ENCODE assay signal across 20 cellular contexts in the genomic region with DNA sequence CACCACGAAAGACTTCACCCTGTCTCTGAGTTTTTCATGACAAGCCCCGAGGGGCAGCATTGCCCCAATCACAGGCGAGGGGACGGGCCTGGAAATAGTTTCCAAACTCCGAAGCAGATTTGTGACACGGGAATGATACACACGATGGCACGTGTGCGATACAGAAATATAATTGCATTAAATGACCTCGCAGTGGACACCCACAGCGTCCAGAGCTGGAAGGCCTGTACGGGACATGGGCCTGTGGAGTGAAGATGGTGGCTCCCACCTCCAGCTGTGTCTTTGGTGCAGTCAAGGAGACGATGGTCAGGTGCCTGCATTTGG. TPM values are rescaled to one million over a fixed set of nuclear protein-coding genes. Genes with fewer than 3 reads are reported as not detected.
DNase-seq lines count a peak whose midpoint lies in the region; ATAC-seq and TF ChIP-seq lines count a peak whose summit lies in the region.
"Had no signal": no experiment of that assay in that cellular context is flagged by ENCODE, and none has a peak within 500 bp of the region (broad histone marks: within the 10 kb centered on the region; RNA-seq: fewer than 3 reads in every experiment).

No MANE protein-coding gene starts in this region.

- H2BK15ac ChIP-seq in neuronal stem cell (ENCODE audit: low read length), result no peak overlapping the region

- no peak overlapping the region for H4K8ac ChIP-seq in neuronal stem cell (ENCODE audit: low read depth, low read length)

- H3K9me3 ChIP-seq in ascending aorta, result no peaks in the 10 kb centered on the region
- H3K9me3 ChIP-seq in neuronal stem cell (replicated peaks in 1 of 2; ENCODE audit: control insufficient read depth in 2 of 2, insufficient read depth in 1 of 2, low read depth in 1 of 2, low read length in 2 of 2), result no peaks in the 10 kb centered on the region
- no peaks in the 10 kb centered on the region for H3K9me3 ChIP-seq in mucosa of descending colon
- H3K9me3 ChIP-seq: BE2C, MG63, SJSA1 had no signal

- H3K4me3 ChIP-seq in ascending aorta (no peak overlapping the region), neuronal stem cell (ENCODE audit: low read length in 2 of 2) (no peak overlapping the region), mucosa of descending colon (no peak overlapping the region)
- H3K4me3 ChIP-seq: MG63, SJSA1 had no signal

- H4K91ac ChIP-seq in neuronal stem cell (ENCODE audit: low read depth, low read length, poor library complexity), result no peak overlapping the region

- H3K79me1 ChIP-seq in neuronal stem cell (ENCODE audit: low read depth, low read length), result no peaks in the 10 kb centered on the region

- TF ChIP-seq CTCF in ascending aorta (IDR thresholded peaks at IDR 0.05) (no peak), mucosa of descending colon (IDR thresholded peaks at IDR 0.05) (no peak)

- H3K4me1 ChIP-seq in ascending aorta (peaks cover 8 to 67% of the 10 kb centered on the region in 2 donors), neuronal stem cell (ENCODE audit: control insufficient read depth in 2 of 2, insufficient read depth in 1 of 2, low read depth in 1 of 2, low read length in 2 of 2) (no peaks in the 10 kb centered on the region), mucosa of descending colon (ENCODE audit: low read depth) (peaks cover 5% of the 10 kb centered on the region)
- H3K4me1 ChIP-seq: SJSA1 had no signal

- H3K14ac ChIP-seq in neuronal stem cell (ENCODE audit: low read length), result no peak overlapping the region

- no peak overlapping the region for H2AFZ ChIP-seq in neuronal stem cell (ENCODE audit: low read length)

- H3K27me3 ChIP-seq in ascending aorta (no peaks in the 10 kb centered on the region), neuronal stem cell (ENCODE audit: control insufficient read depth in 3 of 3, insufficient read depth in 3 of 3, low read depth in 1 of 3, low read length in 3 of 3) (no peaks in the 10 kb centered on the region)
- H3K27me3 ChIP-seq: BE2C, MG63, SJSA1 had no signal

- H3K23ac ChIP-seq in neuronal stem cell (ENCODE audit: low read depth, low read length, poor library complexity), result no peak overlapping the region

- DNase-seq in Right ventricle myocardium superior, result peak; percentile 17
- DNase-seq in cardiac septum (ENCODE audit: low spot score), result no peak
- no peak for DNase-seq in ascending aorta (ENCODE audit: low spot score in 2 of 2)
- DNase-seq in neuronal stem cell (ENCODE audit: low spot score), result no peak
- DNase-seq in mucosa of descending colon, result no peak
- no peak for DNase-seq in activated naive CD4-positive, alpha-beta T cell (lab: John Stamatoyannopoulos, UW)
- DNase-seq: CD4-positive, alpha-beta memory T cell; Kasumi-1; MG63; NCI-H1048; NCI-H1436; NCI-H1930; PC-3; RPMI8226 had no signal

- H3K36me3 ChIP-seq in ascending aorta (no peaks in the 10 kb centered on the region), neuronal stem cell (replicated peaks in 1 of 2; ENCODE audit: control insufficient read depth in 2 of 2, insufficient read depth in 2 of 2, low read length in 2 of 2) (no peaks in the 10 kb centered on the region), mucosa of descending colon (ENCODE audit: low read depth) (no peaks in the 10 kb centered on the region)
- H3K36me3 ChIP-seq: BE2C, MG63, SJSA1 had no signal

- H3K4ac ChIP-seq in neuronal stem cell (ENCODE audit: low read length), result no peak overlapping the region

- H3K18ac ChIP-seq in neuronal stem cell (ENCODE audit: low read length), result no peak overlapping the region

- intact Hi-C loops in Right ventricle myocardium superior (cut with DNase I) (no loop called here), cardiac septum (cut with DNase I) (no loop called here), ascending aorta (cut with DNase I) (loop anchor here (1.0 to 10.0 kb wide), 2 partner anchors 42 to 298 kb away; no protein-coding TSS in a partner anchor), mucosa of descending colon (cut with DNase I, micrococcal nuclease) (no loop called here)

- no peak overlapping the region for H3K9ac ChIP-seq in neuronal stem cell (ENCODE audit: low read depth, low read length, poor library complexity)

- H2AK5ac ChIP-seq in neuronal stem cell (ENCODE audit: low read depth, low read length), result no peak overlapping the region

- peak overlapping the region; percentile 27 for H2BK120ac ChIP-seq in neuronal stem cell (ENCODE audit: low read depth, low read length)

- ATAC-seq in Right ventricle myocardium superior (ENCODE audit: poor library complexity) (no peak), mucosa of descending colon (no peak), HG02623 (IDR thresholded peaks at IDR 0.05; ENCODE audit: unreplicated experiment) (no peak), HG03378 (IDR thresholded peaks at IDR 0.05; ENCODE audit: unreplicated experiment) (no peak)
- ATAC-seq: PC-3 had no signal

- H2BK12ac ChIP-seq in neuronal stem cell (ENCODE audit: low read length), result no peak overlapping the region

- peak overlapping the region; percentile 17 to 32 for H3K27ac ChIP-seq in ascending aorta
- no peak overlapping the region for H3K27ac ChIP-seq in neuronal stem cell (replicated peaks; ENCODE audit: low read length)
- H3K27ac ChIP-seq: SJSA1 had no signal

- WGBS in neuronal stem cell (ENCODE audit: extremely low coverage in 2 of 2, insufficient read length in 2 of 2, insufficient replicate concordance in 1 of 2), 2 donors, result no CpG with 5 or more reads among the region's 13 CpGs

- no peak overlapping the region for H3K4me2 ChIP-seq in neuronal stem cell (ENCODE audit: insufficient read depth, low read length, poor library complexity, severe bottlenecking)

- H2BK5ac ChIP-seq in neuronal stem cell (ENCODE audit: low read length), result no peak overlapping the region

RNA-seq across cellular contexts. Expression of a gene that starts 43.0 kb away (rescaled TPM):
- total RNA-seq in Right ventricle myocardium superior (21.5 TPM), cardiac septum (34.8 TPM), ascending aorta (56.8 TPM), mucosa of descending colon (10 to 100 TPM; 18.5 to 35.5 (median 23.5) TPM)
- polyA plus RNA-seq in neuronal stem cell (2013, experiment 1 of 2), result 0.10 TPM
- 0.08 TPM for polyA plus RNA-seq in neuronal stem cell (2013, experiment 2 of 2)

RNA-seq across cellular contexts. Expression of a gene that starts 46.6 kb away (rescaled TPM):
- total RNA-seq in Right ventricle myocardium superior (not detected), cardiac septum (0.43 TPM), ascending aorta (not detected), mucosa of descending colon (10 to 100 TPM in 1 of 3 donors, 1 to 10 TPM in 2; 1.8 to 12.8 (median 3.6) TPM)
- polyA plus RNA-seq in neuronal stem cell (2013, experiment 1 of 2), result not detected
- polyA plus RNA-seq in neuronal stem cell (2013, experiment 2 of 2), result not detected
- total RNA-seq: A172, H4, PC-3, SJSA1 had no signal
